8 cellular contexts compared by ENCODE assay signal in the genomic region with DNA sequence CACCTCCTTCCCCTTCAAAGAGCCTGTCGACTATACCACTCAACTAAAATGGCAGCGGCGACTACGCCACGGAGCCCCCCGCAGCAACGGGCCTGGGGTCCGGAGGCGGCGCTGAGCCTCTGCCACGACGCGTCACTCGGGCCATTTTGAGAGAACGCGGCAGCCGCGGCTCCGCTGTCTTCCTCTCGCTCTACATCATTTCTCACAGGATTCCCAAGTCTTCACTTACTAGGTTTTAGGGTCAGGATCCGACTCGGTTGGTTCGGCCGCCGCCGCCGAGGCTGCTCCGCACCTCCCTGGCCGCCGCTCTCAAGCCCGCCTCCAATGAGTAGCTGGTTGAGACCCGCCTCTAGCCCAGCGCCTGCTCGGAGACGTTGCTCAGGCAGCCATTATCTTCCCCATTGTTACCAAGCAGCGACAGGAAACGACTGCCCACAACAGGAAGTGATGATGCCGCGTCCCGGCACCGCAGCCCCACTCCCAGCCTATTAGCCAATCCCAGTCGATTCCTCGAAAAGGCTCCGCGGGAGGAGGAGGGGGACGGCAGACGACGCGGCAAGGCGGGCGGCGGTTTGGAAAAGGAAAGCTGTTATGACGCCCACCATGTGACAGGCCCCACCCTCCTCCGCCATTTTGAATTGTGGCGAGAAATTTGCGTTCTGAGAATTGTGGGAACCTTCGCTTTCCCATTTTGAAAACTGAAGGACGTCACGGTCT. TPM values are rescaled to one million over a fixed set of nuclear protein-coding genes. Genes with fewer than 3 reads are reported as not detected.
DNase-seq lines count a peak whose midpoint lies in the region; TF ChIP-seq lines count a peak whose summit lies in the region.

A gene with protein sequence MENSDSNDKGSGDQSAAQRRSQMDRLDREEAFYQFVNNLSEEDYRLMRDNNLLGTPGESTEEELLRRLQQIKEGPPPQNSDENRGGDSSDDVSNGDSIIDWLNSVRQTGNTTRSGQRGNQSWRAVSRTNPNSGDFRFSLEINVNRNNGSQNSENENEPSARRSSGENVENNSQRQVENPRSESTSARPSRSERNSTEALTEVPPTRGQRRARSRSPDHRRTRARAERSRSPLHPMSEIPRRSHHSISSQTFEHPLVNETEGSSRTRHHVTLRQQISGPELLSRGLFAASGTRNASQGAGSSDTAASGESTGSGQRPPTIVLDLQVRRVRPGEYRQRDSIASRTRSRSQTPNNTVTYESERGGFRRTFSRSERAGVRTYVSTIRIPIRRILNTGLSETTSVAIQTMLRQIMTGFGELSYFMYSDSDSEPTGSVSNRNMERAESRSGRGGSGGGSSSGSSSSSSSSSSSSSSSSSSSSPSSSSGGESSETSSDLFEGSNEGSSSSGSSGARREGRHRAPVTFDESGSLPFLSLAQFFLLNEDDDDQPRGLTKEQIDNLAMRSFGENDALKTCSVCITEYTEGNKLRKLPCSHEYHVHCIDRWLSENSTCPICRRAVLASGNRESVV (minus strand): TSS at position 432 of the 717 bp plus-strand sequence. CDS start 18,647 bp downstream, outside the sequence.

- H3K9ac ChIP-seq in subcutaneous abdominal adipose tissue (ENCODE audit: low read length in 5 of 5): peak within 1 kb of the TSS; percentile 38 to 96 (median 91)

- H3K27me3 ChIP-seq in neuron (ENCODE audit: insufficient read depth, low read length) (no peaks in the 10 kb centered on the region), subcutaneous abdominal adipose tissue (ENCODE audit: control insufficient read depth in 5 of 5, insufficient read depth in 4 of 5, low read length in 5 of 5) (no peaks in the 10 kb centered on the region)

- H3K9me3 ChIP-seq in neuron (ENCODE audit: low read length) (no peaks in the 10 kb centered on the region), subcutaneous abdominal adipose tissue (ENCODE audit: control insufficient read depth in 5 of 5, low read length in 5 of 5) (no peaks in the 10 kb centered on the region)

- in situ Hi-C loops in SK-MEL-5 (cut with HindIII; ENCODE audit: low pct_unique_long_range_greater_than_20kb, low sequenced_read_pairs): no loop called here

- H3K27ac ChIP-seq in subcutaneous abdominal adipose tissue (ENCODE audit: low read depth, low read length): peak within 1 kb of the TSS; percentile 92

- no peak within 1 kb of the TSS for H2AFZ ChIP-seq in neuron (ENCODE audit: low read depth, low read length)

- peak; percentile 88 for DNase-seq in GF-D8 (lab: John Stamatoyannopoulos, UW)
- peak; percentile 87 for DNase-seq in HEK293T (ENCODE audit: extremely low spot score)
- peak; percentile 94 for DNase-seq in MV-4-11 (lab: John Stamatoyannopoulos, UW)
- DNase-seq in SK-MEL-5 (ENCODE audit: low read depth, low spot score): peak; percentile 96
- peak; percentile 92 for DNase-seq in activated naive CD4-positive, alpha-beta T cell treated with Interleukin-2 at 50 U/mL for 16 hours
- DNase-seq in foreskin melanocyte: peak; percentile 90

- H3K4me3 ChIP-seq in neuron (ENCODE audit: low read length): peak within 1 kb of the TSS; percentile 81
- H3K4me3 ChIP-seq in subcutaneous abdominal adipose tissue (ENCODE audit: low read depth in 1 of 5, low read length in 5 of 5): peak within 1 kb of the TSS; percentile 65 to 88 (median 83)

- no peaks in the 10 kb centered on the region for H3K4me1 ChIP-seq in neuron (ENCODE audit: insufficient read depth, low read length)
- peaks cover 0 to 5% (median 0%) of the 10 kb centered on the region in 5 donors for H3K4me1 ChIP-seq in subcutaneous abdominal adipose tissue (ENCODE audit: control insufficient read depth in 5 of 5, insufficient read depth in 5 of 5, low read length in 5 of 5)

- POLR2A ChIA-PET in HEK293T (lab: Yijun Ruan, JAX): interaction anchor here (0.8 to 1.0 kb wide), 3 partner anchors 11 to 78 kb away, joined by 3 to 4 read pairs (median 3); no protein-coding TSS in a partner anchor

- H3K36me3 ChIP-seq in neuron (ENCODE audit: insufficient read depth, low read length) (peaks cover 15% of the 10 kb centered on the region), subcutaneous abdominal adipose tissue (ENCODE audit: control insufficient read depth in 5 of 5, insufficient read depth in 5 of 5, low read length in 5 of 5) (no peaks in the 10 kb centered on the region)

- CTCF ChIA-PET in HEK293T (lab: Yijun Ruan, JAX): no interaction called here

TF ChIP-seq in HEK293T, 16 proteins besides CTCF, POLR2A, EP300 and RAD21:
- TF ChIP-seq L3MBTL2 (conservative IDR thresholded peaks at IDR 0.05) (peak; percentile 90), SP1 (IDR thresholded peaks at IDR 0.05) (no peak), ELF4 (IDR thresholded peaks at IDR 0.05) (peak; percentile 45; the same call in 1 of the 2 replicates), NFRKB (IDR thresholded peaks at IDR 0.05) (peak; percentile 36; the same call in 1 of the 2 replicates), FOXM1 (IDR thresholded peaks at IDR 0.05; ENCODE audit: borderline replicate concordance) (no peak)
- TF ChIP-seq, protein P1, sequence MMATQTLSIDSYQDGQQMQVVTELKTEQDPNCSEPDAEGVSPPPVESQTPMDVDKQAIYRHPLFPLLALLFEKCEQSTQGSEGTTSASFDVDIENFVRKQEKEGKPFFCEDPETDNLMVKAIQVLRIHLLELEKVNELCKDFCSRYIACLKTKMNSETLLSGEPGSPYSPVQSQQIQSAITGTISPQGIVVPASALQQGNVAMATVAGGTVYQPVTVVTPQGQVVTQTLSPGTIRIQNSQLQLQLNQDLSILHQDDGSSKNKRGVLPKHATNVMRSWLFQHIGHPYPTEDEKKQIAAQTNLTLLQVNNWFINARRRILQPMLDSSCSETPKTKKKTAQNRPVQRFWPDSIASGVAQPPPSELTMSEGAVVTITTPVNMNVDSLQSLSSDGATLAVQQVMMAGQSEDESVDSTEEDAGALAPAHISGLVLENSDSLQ (IDR thresholded peaks at IDR 0.05): peak; percentile 73; the same call in 1 of the 2 replicates

RNA-seq across cellular contexts. Expression of the gene that starts here (rescaled TPM):
- total RNA-seq in SK-MEL-5 (2014; rRNA removed; shearing (Covaris generic)): 62.9 and 67.4 TPM in 2 replicates
- polyA plus RNA-seq in SK-MEL-5 (2015; cell fraction: cytosol; rRNA removed): 20.1 and 29.6 TPM in 2 replicates
- polyA plus RNA-seq in SK-MEL-5 (2015; cell fraction: nucleus; rRNA removed): 24.7 TPM in 2 replicates

Comparison
In these comparisons a context has a peak if more than half of its experiments do, and no peak if none do; other contexts are left out.
1. Peak in every context shown above with its lines: DNase-seq, H3K4me3 ChIP-seq and H3K27ac ChIP-seq.